ENCODE assay signal across 1 cellular context in the genomic region with DNA sequence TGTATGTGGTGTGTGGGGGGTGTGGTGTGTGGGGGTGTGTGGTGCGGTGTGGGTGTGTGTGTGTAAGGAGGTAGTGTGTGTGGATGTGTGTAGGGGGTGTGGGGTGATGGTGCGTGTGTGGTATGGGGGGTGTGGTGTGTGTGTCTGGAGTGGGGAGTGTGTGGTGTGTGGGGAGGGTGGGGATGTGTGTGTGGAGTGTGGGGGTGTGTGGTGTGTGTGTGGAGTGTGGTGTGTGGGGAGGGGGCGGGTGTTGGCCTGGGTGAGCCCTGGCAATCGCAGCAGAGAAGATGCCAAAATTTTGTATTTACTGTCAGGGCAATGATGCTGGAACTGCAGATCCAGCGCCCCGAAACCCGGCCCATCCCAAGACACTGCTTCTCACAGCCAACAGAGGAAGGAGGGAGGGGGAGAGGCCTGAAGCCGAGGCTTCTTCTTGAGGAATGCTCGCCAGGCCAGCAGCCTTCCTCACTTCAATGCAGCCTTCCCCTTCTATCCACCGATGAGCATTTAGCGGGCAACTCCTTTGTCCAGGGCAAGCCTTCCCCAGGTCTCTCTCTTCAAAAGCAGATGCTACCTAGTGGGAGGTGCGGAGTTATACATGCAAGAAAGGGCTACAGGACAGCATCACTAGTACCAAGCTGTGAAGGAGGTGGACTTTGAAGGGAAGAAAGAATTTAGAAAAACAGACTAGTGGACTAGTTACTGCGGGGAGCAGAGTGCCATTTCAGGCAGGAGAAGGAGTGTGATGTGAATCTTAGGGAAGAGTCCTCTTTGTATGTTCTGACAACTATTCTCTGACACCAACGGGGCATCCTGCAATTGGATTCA.
A peak's percentile ranks its signal among the peaks of the same experiment; 100 is the strongest.
TF ChIP-seq lines count a peak whose summit lies in the region.

No MANE protein-coding gene starts in this region.

TF ChIP-seq in HEK293, 187 proteins besides CTCF, POLR2A, EP300 and RAD21 (continued from another document):
- TF ChIP-seq ZNF830 (tag by site-specific recombination; IDR thresholded peaks at IDR 0.05; ENCODE audit: low read depth), result no peak
- TF ChIP-seq ZNF600 (tag by site-specific recombination; IDR thresholded peaks at IDR 0.05), result peak; percentile 66; the same call in 1 of the 2 replicates
- TF ChIP-seq ZNF341 (tag by site-specific recombination; IDR thresholded peaks at IDR 0.05; ENCODE audit: low read depth), result no peak
- no peak for TF ChIP-seq ZNF155 (tag by site-specific recombination; IDR thresholded peaks at IDR 0.05)
- TF ChIP-seq ZBTB1 (tag by site-specific recombination; IDR thresholded peaks at IDR 0.05), result no peak
- TF ChIP-seq ZNF837 (tag by site-specific recombination; IDR thresholded peaks at IDR 0.05), result no peak
- no peak for TF ChIP-seq RBAK (tag by site-specific recombination; IDR thresholded peaks at IDR 0.05)
- TF ChIP-seq ZBTB20 (tag by site-specific recombination; IDR thresholded peaks at IDR 0.05), result no peak
- TF ChIP-seq GLI4 (tag by site-specific recombination; IDR thresholded peaks at IDR 0.05), result no peak
- peak; percentile 35; the same call in 1 of the 2 replicates for TF ChIP-seq ZNF366 (tag by site-specific recombination; conservative IDR thresholded peaks at IDR 0.05)
- TF ChIP-seq, protein P1, sequence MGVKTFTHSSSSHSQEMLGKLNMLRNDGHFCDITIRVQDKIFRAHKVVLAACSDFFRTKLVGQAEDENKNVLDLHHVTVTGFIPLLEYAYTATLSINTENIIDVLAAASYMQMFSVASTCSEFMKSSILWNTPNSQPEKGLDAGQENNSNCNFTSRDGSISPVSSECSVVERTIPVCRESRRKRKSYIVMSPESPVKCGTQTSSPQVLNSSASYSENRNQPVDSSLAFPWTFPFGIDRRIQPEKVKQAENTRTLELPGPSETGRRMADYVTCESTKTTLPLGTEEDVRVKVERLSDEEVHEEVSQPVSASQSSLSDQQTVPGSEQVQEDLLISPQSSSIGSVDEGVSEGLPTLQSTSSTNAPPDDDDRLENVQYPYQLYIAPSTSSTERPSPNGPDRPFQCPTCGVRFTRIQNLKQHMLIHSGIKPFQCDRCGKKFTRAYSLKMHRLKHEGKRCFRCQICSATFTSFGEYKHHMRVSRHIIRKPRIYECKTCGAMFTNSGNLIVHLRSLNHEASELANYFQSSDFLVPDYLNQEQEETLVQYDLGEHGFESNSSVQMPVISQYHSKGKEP (tag by site-specific recombination; IDR thresholded peaks at IDR 0.05), result no peak
- no peak for TF ChIP-seq YY1 (tag by site-specific recombination; IDR thresholded peaks at IDR 0.05)
- no peak for TF ChIP-seq ZNF138 (tag by site-specific recombination; IDR thresholded peaks at IDR 0.05; ENCODE audit: borderline replicate concordance)
- TF ChIP-seq KLF9 (tag by site-specific recombination; IDR thresholded peaks at IDR 0.05; ENCODE audit: low read depth), result peak; percentile 57
TF ChIP-seq in HEK293: peak in this region for 5.
